Comparison of ENCODE assay signal across 22 cellular contexts in genomic region chr5:168377525-168377924, GRCh38.
DNase-seq lines count a peak whose midpoint lies in the region; ATAC-seq and FAIRE-seq lines count a peak whose summit lies in the region.
"Had no signal": no experiment of that assay in that cellular context is flagged by ENCODE, and none has a peak within 500 bp of the region (broad histone marks: within the 10 kb centered on the region; RNA-seq: fewer than 3 reads in every experiment).

No MANE protein-coding gene starts in this region.

- peak; percentile 26 for FAIRE-seq in GM18507 (lab: Jason Lieb, UNC)
- peak; percentile 33 for FAIRE-seq in small intestine (lab: Jason Lieb, UNC)
- FAIRE-seq: GM19239 had no signal

- 75 to 88% (median 77%) methylated on average over 2 of the region's 2 CpGs for WGBS in small intestine, 3 donors

- no peak overlapping the region for H3K27ac Mint-ChIP-seq in activated CD4-positive, alpha-beta T cell treated with anti-CD3 and anti-CD28 coated beads, Interleukin-2, amount 10 ng/mL, durations not matched to agents 7 days and 5 days
- H3K27ac Mint-ChIP-seq: CD4-positive, alpha-beta T cell had no signal

- H3K4me1 Mint-ChIP-seq in activated CD4-positive, alpha-beta T cell treated with anti-CD3 and anti-CD28 coated beads, Interleukin-2, amount 10 ng/mL, durations not matched to agents 7 days and 5 days, result peaks cover 17% of the 10 kb centered on the region

- no peaks in the 10 kb centered on the region for H3K4me1 ChIP-seq in small intestine (ENCODE audit: control insufficient read depth in 2 of 2, insufficient read depth in 1 of 2, low read depth in 1 of 2, low read length in 1 of 2)
- H3K4me1 ChIP-seq: BE2C had no signal

- H3K4me3 ChIP-seq in small intestine (ENCODE audit: low read depth in 1 of 2, low read length in 2 of 2), result no peak overlapping the region
- H3K4me3 ChIP-seq: SK-N-MC had no signal

- no peak for ATAC-seq in GM21423 (IDR thresholded peaks at IDR 0.05; ENCODE audit: unreplicated experiment)
- ATAC-seq: HCT116 had no signal

- POLR2A ChIA-PET in activated CD4-positive, alpha-beta T cell treated with anti-CD3 and anti-CD28 coated beads, Interleukin-2, amount 10 ng/mL, durations not matched to agents 7 days and 5 days (lab: Charles Lee), result no interaction called here

- peak; percentile 46 for DNase-seq in activated CD4-positive, alpha-beta T cell treated with anti-CD3 and anti-CD28 coated beads, Interleukin-2, amount 10 ng/mL, durations not matched to agents 7 days and 5 days
- DNase-seq in activated CD4-positive, alpha-beta T cell treated with anti-CD3 and anti-CD28 coated beads, Interleukin-2, amount 50 U/mL, for 48 hours, result no peak
- DNase-seq in GM18507 (ENCODE audit: extremely low spot score, insufficient read length, low read depth), result no peak
- peak; percentile 4 for DNase-seq in T follicular helper cell (ENCODE audit: low read depth)
- DNase-seq in small intestine, result no peak
- no peak for DNase-seq in SKM-1 (lab: John Stamatoyannopoulos, UW; ENCODE audit: unreplicated experiment)
- DNase-seq: BE2C; CD4-positive, alpha-beta T cell; GOT3; Kasumi-1; MM.1S; NCI-H1092; NCI-H1436 treated with DMSO at 0.1 percent for 48 hours; NCI-H2081; NCI-H774; OCI-M1; Right ventricle myocardium superior had no signal

- H3K36me3 Mint-ChIP-seq in activated CD4-positive, alpha-beta T cell treated with anti-CD3 and anti-CD28 coated beads, Interleukin-2, amount 10 ng/mL, durations not matched to agents 7 days and 5 days (ENCODE audit: low read depth), result no peaks in the 10 kb centered on the region

- peaks cover 3% of the 10 kb centered on the region for H3K9me3 Mint-ChIP-seq in activated CD4-positive, alpha-beta T cell treated with anti-CD3 and anti-CD28 coated beads, Interleukin-2, amount 10 ng/mL, durations not matched to agents 7 days and 5 days
- H3K9me3 Mint-ChIP-seq: CD4-positive, alpha-beta T cell had no signal

- no peak overlapping the region for H3K4me3 Mint-ChIP-seq in activated CD4-positive, alpha-beta T cell treated with anti-CD3 and anti-CD28 coated beads, Interleukin-2, amount 10 ng/mL, durations not matched to agents 7 days and 5 days
- H3K4me3 Mint-ChIP-seq: CD4-positive, alpha-beta T cell; IgD-negative memory B cell had no signal

- peaks cover 0 to 2% of the 10 kb centered on the region in 2 donors for H3K36me3 ChIP-seq in small intestine (ENCODE audit: control insufficient read depth in 2 of 2, insufficient read depth in 2 of 2, low read length in 2 of 2)
- H3K36me3 ChIP-seq: BE2C had no signal

- H3K27me3 ChIP-seq in small intestine (ENCODE audit: control insufficient read depth in 2 of 2, insufficient read depth in 2 of 2, low read length in 2 of 2), result no peaks in the 10 kb centered on the region

- CTCF ChIA-PET in activated CD4-positive, alpha-beta T cell treated with anti-CD3 and anti-CD28 coated beads, Interleukin-2, amount 10 ng/mL, durations not matched to agents 7 days and 5 days (lab: Charles Lee), result no interaction called here

- H3K27ac ChIP-seq in small intestine (ENCODE audit: low read depth in 1 of 2, low read length in 1 of 2), result no peak overlapping the region
- H3K27ac ChIP-seq: SK-N-MC had no signal

- no peaks in the 10 kb centered on the region for H3K9me3 ChIP-seq in small intestine (ENCODE audit: control insufficient read depth, low read depth)
- H3K9me3 ChIP-seq: BE2C had no signal

- peaks cover 6% of the 10 kb centered on the region for H3K27me3 Mint-ChIP-seq in activated CD4-positive, alpha-beta T cell treated with anti-CD3 and anti-CD28 coated beads, Interleukin-2, amount 10 ng/mL, durations not matched to agents 7 days and 5 days
- H3K27me3 Mint-ChIP-seq: CD4-positive, alpha-beta T cell; IgD-negative memory B cell had no signal

Comparison
In these comparisons a context has a peak if more than half of its experiments do, and no peak if none do; other contexts are left out.
1. DNase-seq: peak in activated CD4-positive, alpha-beta T cell treated with anti-CD3 and anti-CD28 coated beads, Interleukin-2, amount 10 ng/mL, durations not matched to agents 7 days and 5 days (single experiment) and T follicular helper cell (single experiment); none in activated CD4-positive, alpha-beta T cell treated with anti-CD3 and anti-CD28 coated beads, Interleukin-2, amount 50 U/mL, for 48 hours (0 of 2), GM18507 (single experiment), small intestine (single experiment) and SKM-1 (single experiment).